ENCODE assay signal across 23 cellular contexts in genomic region chr9:119273325-119273904, GRCh38.
A peak's percentile ranks its signal among the peaks of the same experiment; 100 is the strongest.
DNase-seq lines count a peak whose midpoint lies in the region; ATAC-seq, FAIRE-seq and TF ChIP-seq lines count a peak whose summit lies in the region.
"Had no signal": no experiment of that assay in that cellular context is flagged by ENCODE, and none has a peak within 500 bp of the region (broad histone marks: within the 10 kb centered on the region; RNA-seq: fewer than 3 reads in every experiment).

No MANE protein-coding gene starts in this region.

- H3K4me1 ChIP-seq in HUES64 (ENCODE audit: insufficient read depth, low read length) (peaks cover 25% of the 10 kb centered on the region), astrocyte (ENCODE audit: insufficient read depth, low read length) (peaks cover 9% of the 10 kb centered on the region), hepatocyte (ENCODE audit: insufficient read depth) (no peaks in the 10 kb centered on the region)
- H3K4me1 ChIP-seq: testis had no signal

- DNase-seq in astrocyte (ENCODE audit: low read depth) (peak; percentile 24), renal cortical epithelial cell (ENCODE audit: low read depth) (peak; percentile 63), NCI-H1436 treated with DMSO at 0.1 percent for 48 hours (lab: John Stamatoyannopoulos, UW) (no peak), hepatocyte (ENCODE audit: low spot score) (no peak)
- DNase-seq: activated CD4-positive, alpha-beta T cell treated with anti-CD3 and anti-CD28 coated beads for 1 hour; activated CD8-positive, alpha-beta T cell treated with anti-CD3 and anti-CD28 coated beads for 36 hours; COR-L47; GF-D8; heart left ventricle; NCI-H146; sigmoid colon; stimulated activated naive CD4-positive, alpha-beta T cell treated with Interleukin-2 at 50 U/mL for 16 hours; testis had no signal

- H2AFZ ChIP-seq in astrocyte (ENCODE audit: low read depth, low read length) (no peak overlapping the region), hepatocyte (no peak overlapping the region)

- H3K9me3 ChIP-seq in HUES64 (ENCODE audit: insufficient read depth, low read depth, low read length) = no peaks in the 10 kb centered on the region
- no peaks in the 10 kb centered on the region for H3K9me3 ChIP-seq in astrocyte (ENCODE audit: insufficient read depth, low read depth, low read length)
- H3K9me3 ChIP-seq in hepatocyte (ENCODE audit: low read depth) = no peaks in the 10 kb centered on the region
- H3K9me3 ChIP-seq: ascending aorta, heart left ventricle, testis had no signal

- H3K4me3 Mint-ChIP-seq in astrocyte (ENCODE audit: unreplicated experiment) = no peak overlapping the region
- H3K4me3 Mint-ChIP-seq: activated CD8-positive, alpha-beta T cell treated with anti-CD3 and anti-CD28 coated beads for 36 hours; T-helper 1 cell treated with Interleukin-12 subunit alpha and Interleukin-12 subunit beta and Interleukin-4 antibody, amounts not matched to agents 30 μg/mL and 1 μg/mL, for 36 hours had no signal

- H3K79me2 ChIP-seq in astrocyte (ENCODE audit: insufficient read depth, low read length) = no peaks in the 10 kb centered on the region
- H3K79me2 ChIP-seq in hepatocyte = no peaks in the 10 kb centered on the region

- no peaks in the 10 kb centered on the region for H3K36me3 Mint-ChIP-seq in astrocyte (ENCODE audit: low read depth, unreplicated experiment)

- no peaks in the 10 kb centered on the region for H3K9me3 Mint-ChIP-seq in astrocyte (ENCODE audit: unreplicated experiment)
- H3K9me3 Mint-ChIP-seq: activated CD8-positive, alpha-beta T cell treated with anti-CD3 and anti-CD28 coated beads for 36 hours; activated T-helper 2 cell treated with anti-CD3 and anti-CD28 coated beads, Interferon-gamma antibody, Interleukin-2, Interleukin-4, amounts not matched to agents 10 μg/mL and 5 μg/mL and 100 μg/mL, durations not matched to agents 14 hours and 24 hours and 36 hours; T-helper 1 cell treated with Interleukin-12 subunit alpha and Interleukin-12 subunit beta and Interleukin-4 antibody, amounts not matched to agents 30 μg/mL and 1 μg/mL, for 36 hours had no signal

- WGBS in HUES64 = 61% methylated on average over 5 of the region's 5 CpGs
- whole genome bisulfite sequencing in hepatocyte (ENCODE audit: low lambda C conversion rate, missing lambda C conversion rate) = 60% methylated on average over 5 of the region's 5 CpGs

- no peaks in the 10 kb centered on the region for H3K27me3 ChIP-seq in HUES64 (ENCODE audit: insufficient read depth, low read length)
- H3K27me3 ChIP-seq in astrocyte (ENCODE audit: insufficient read depth, low read length) = no peaks in the 10 kb centered on the region
- peaks cover 2% of the 10 kb centered on the region for H3K27me3 ChIP-seq in hepatocyte
- H3K27me3 ChIP-seq: ascending aorta, heart left ventricle, sigmoid colon, testis had no signal

- no peak overlapping the region for H3K4me3 ChIP-seq in HUES64 (ENCODE audit: low read length)
- H3K4me3 ChIP-seq in astrocyte (ENCODE audit: insufficient read depth, low read depth, low read length) = no peak overlapping the region
- H3K4me3 ChIP-seq in hepatocyte = no peak overlapping the region
- H3K4me3 ChIP-seq: ascending aorta, heart left ventricle, sigmoid colon, testis had no signal

- no peak overlapping the region for H3K9ac ChIP-seq in HUES64 (ENCODE audit: low read depth, low read length)
- no peak overlapping the region for H3K9ac ChIP-seq in astrocyte (ENCODE audit: low read length)

- no peak overlapping the region for H3K4me2 ChIP-seq in astrocyte (ENCODE audit: low read length)
- no peak overlapping the region for H3K4me2 ChIP-seq in hepatocyte

- H3K27ac ChIP-seq in HUES64 (ENCODE audit: low read depth, low read length) (0 out of 2 replicates have a peak overlapping the region, but pooled peaks have one; percentile 4), astrocyte (ENCODE audit: low read depth, low read length) (no peak overlapping the region), hepatocyte (no peak overlapping the region)
- H3K27ac ChIP-seq: heart left ventricle, sigmoid colon, testis had no signal

- H3K36me3 ChIP-seq in HUES64 (ENCODE audit: insufficient read depth, low read length) (no peaks in the 10 kb centered on the region), astrocyte (ENCODE audit: insufficient read depth, low read length) (no peaks in the 10 kb centered on the region), hepatocyte (replicated peaks; ENCODE audit: insufficient read depth, low read depth) (no peaks in the 10 kb centered on the region)
- H3K36me3 ChIP-seq: ascending aorta, heart left ventricle, sigmoid colon had no signal

- no peaks in the 10 kb centered on the region for H3K9me2 ChIP-seq in hepatocyte (replicated peaks; ENCODE audit: insufficient read depth)

- peaks cover 17% of the 10 kb centered on the region for H3K4me1 Mint-ChIP-seq in astrocyte (ENCODE audit: low read depth, unreplicated experiment)

- ATAC-seq in esophagus mucosa (peak; percentile 67), GM18868 (IDR thresholded peaks at IDR 0.05; ENCODE audit: unreplicated experiment) (no peak)
- ATAC-seq: activated CD8-positive, alpha-beta T cell treated with anti-CD3 and anti-CD28 coated beads for 36 hours; activated naive CD4-positive, alpha-beta T cell treated with anti-CD3 and anti-CD28 coated beads, Interleukin-2, amount 50 U/mL, for 72 hours; HCT116 had no signal

- peaks cover 3% of the 10 kb centered on the region for H3K27me3 Mint-ChIP-seq in astrocyte (ENCODE audit: low read depth, unreplicated experiment)
- H3K27me3 Mint-ChIP-seq: activated CD8-positive, alpha-beta T cell treated with anti-CD3 and anti-CD28 coated beads for 36 hours had no signal

- H4K20me1 ChIP-seq in astrocyte (ENCODE audit: insufficient read depth, low read length) (no peaks in the 10 kb centered on the region), hepatocyte (ENCODE audit: insufficient read depth, poor library complexity, severe bottlenecking) (no peaks in the 10 kb centered on the region)

- no peak overlapping the region for H3K27ac Mint-ChIP-seq in astrocyte (ENCODE audit: unreplicated experiment)
- H3K27ac Mint-ChIP-seq: activated CD8-positive, alpha-beta T cell treated with anti-CD3 and anti-CD28 coated beads for 36 hours; activated naive CD4-positive, alpha-beta T cell treated with anti-CD3 and anti-CD28 coated beads, Interleukin-2, amount 50 U/mL, for 72 hours; activated T-helper 2 cell treated with anti-CD3 and anti-CD28 coated beads, Interferon-gamma antibody, Interleukin-2, Interleukin-4, amounts not matched to agents 10 μg/mL and 5 μg/mL and 100 μg/mL, durations not matched to agents 14 hours and 24 hours and 36 hours; T-helper 1 cell treated with Interleukin-12 subunit alpha and Interleukin-12 subunit beta and Interleukin-4 antibody, amounts not matched to agents 30 μg/mL and 1 μg/mL, for 36 hours had no signal

- TF ChIP-seq CTCF in astrocyte (IDR thresholded peaks at IDR 0.05; ENCODE audit: insufficient read depth, low read depth, low read length) (no peak), hepatocyte (IDR thresholded peaks at IDR 0.05; ENCODE audit: poor library complexity) (no peak)

- no peak for FAIRE-seq in astrocyte (lab: Jason Lieb, UNC)
- FAIRE-seq: TTC549, urothelium cell line had no signal

Comparison
In these comparisons a context has a peak if more than half of its experiments do, and no peak if none do; other contexts are left out.
1. DNase-seq: peak in astrocyte (single experiment) and renal cortical epithelial cell (single experiment); none in NCI-H1436 treated with DMSO at 0.1 percent for 48 hours (single experiment) and hepatocyte (single experiment).